Comparison of ENCODE assay signal across 10 cellular contexts in the genomic region with DNA sequence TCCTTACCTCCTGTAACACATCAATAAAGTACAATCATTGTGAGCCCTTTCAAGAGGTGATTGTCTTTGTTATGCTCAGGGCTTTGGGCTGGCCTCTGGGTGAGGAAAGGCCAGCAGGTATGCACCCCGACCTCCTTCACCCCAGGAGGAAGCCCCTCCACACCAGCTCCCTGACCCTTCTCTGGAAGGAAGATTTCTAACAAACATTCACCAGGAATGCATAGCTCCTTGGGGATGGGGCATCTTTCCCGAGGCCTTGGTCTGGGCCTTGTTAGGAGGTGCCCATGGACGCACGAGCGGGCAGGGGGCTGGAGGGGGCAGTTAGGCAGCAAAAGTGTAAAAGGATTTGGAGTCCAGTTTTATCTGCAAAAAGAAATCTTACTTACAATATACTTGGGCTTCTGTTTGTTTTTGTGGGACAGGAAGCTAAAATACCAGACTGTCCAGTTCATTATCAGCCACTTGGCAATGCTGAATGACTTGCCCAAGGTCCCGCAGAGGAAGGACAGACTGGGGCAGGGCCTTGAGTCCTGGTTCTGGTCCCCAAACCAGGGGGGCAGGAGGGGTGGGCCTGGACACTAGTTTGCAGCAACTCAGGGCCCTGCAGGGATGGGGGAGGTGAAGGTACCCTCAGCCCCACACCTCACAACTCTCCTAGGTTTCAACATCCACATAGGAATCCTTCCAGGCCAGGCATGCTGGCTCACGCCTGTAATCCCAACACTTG. TPM values are rescaled to one million over a fixed set of nuclear protein-coding genes. Genes with fewer than 3 reads are reported as not detected.
A peak's percentile ranks its signal among the peaks of the same experiment; 100 is the strongest.
DNase-seq lines count a peak whose midpoint lies in the region; ATAC-seq and TF ChIP-seq lines count a peak whose summit lies in the region.
"Had no signal": no experiment of that assay in that cellular context is flagged by ENCODE, and none has a peak within 500 bp of the region (broad histone marks: within the 10 kb centered on the region; RNA-seq: fewer than 3 reads in every experiment).

No MANE protein-coding gene starts in this region.

- H3K36me3 ChIP-seq in ascending aorta = peaks cover 44 to 56% of the 10 kb centered on the region in 2 donors

- peak overlapping the region; percentile 87 for H3K27ac Mint-ChIP-seq in memory B cell

- H3K4me3 ChIP-seq in ascending aorta = no peak overlapping the region
- H3K4me3 ChIP-seq: testis had no signal

- ATAC-seq in left cardiac atrium (no peak), Right ventricle myocardium superior (ENCODE audit: poor library complexity) (no peak), memory B cell (ENCODE audit: low read depth) (no peak), GM21360 (IDR thresholded peaks at IDR 0.05; ENCODE audit: unreplicated experiment) (no peak)

- peak; percentile 32 for DNase-seq in left cardiac atrium
- DNase-seq in Right ventricle myocardium superior = no peak
- peak in 1 of 2 donors; percentile 65 for DNase-seq in ascending aorta (ENCODE audit: low spot score in 2 of 2)
- no peak for DNase-seq in memory B cell (ENCODE audit: low spot score in 2 of 2)
- peak; percentile 57 for DNase-seq in ureter (ENCODE audit: low spot score)
- no peak for DNase-seq in caudate nucleus (lab: John Stamatoyannopoulos, UW)
- DNase-seq in NCI-H2196 treated with DMSO at 0.1 percent for 48 hours (lab: John Stamatoyannopoulos, UW; ENCODE audit: unreplicated experiment) = no peak
- DNase-seq: amygdala, testis had no signal

- H3K4me1 Mint-ChIP-seq in memory B cell = peaks cover 31% of the 10 kb centered on the region

- H3K27me3 ChIP-seq in ascending aorta = no peaks in the 10 kb centered on the region
- H3K27me3 ChIP-seq: testis had no signal

- H3K36me3 Mint-ChIP-seq in memory B cell = peaks cover 22% of the 10 kb centered on the region

- H3K4me1 ChIP-seq in ascending aorta = peaks cover 30 to 43% of the 10 kb centered on the region in 2 donors

- H3K27ac ChIP-seq in ascending aorta (peak overlapping the region; percentile 89 to 95), caudate nucleus (ENCODE audit: low read depth, low read length) (no peak overlapping the region)

- H3K4me3 Mint-ChIP-seq in memory B cell = no peak overlapping the region

- H3K9me3 Mint-ChIP-seq in memory B cell = no peaks in the 10 kb centered on the region

- TF ChIP-seq CTCF in ascending aorta (IDR thresholded peaks at IDR 0.05) = no peak

- H3K27me3 Mint-ChIP-seq in memory B cell = no peaks in the 10 kb centered on the region

- no peaks in the 10 kb centered on the region for H3K9me3 ChIP-seq in ascending aorta
- H3K9me3 ChIP-seq: testis had no signal

- intact Hi-C loops in left cardiac atrium (cut with DNase I) (no loop called here), Right ventricle myocardium superior (cut with DNase I) (loop anchor here (5.0 kb wide), 1 partner anchor 32 kb away; no protein-coding TSS in a partner anchor), ascending aorta (cut with DNase I) (no loop called here)

RNA-seq across cellular contexts. Expression of a gene that starts 10.1 kb away (rescaled TPM):
- total RNA-seq in left cardiac atrium = 10 to 100 TPM in 1 of 2 donors, 1 to 10 TPM in 1; 6.4 to 13.7 TPM
- total RNA-seq in Right ventricle myocardium superior = 4.2 TPM
- total RNA-seq in ascending aorta = 12.8 TPM
- total RNA-seq in ureter = 56.6 TPM

RNA-seq across cellular contexts. Expression of a gene that starts 30.1 kb away (rescaled TPM):
- total RNA-seq in left cardiac atrium = 10 to 100 TPM; 34.6 to 36.4 TPM
- total RNA-seq in Right ventricle myocardium superior = 34.6 TPM
- total RNA-seq in ascending aorta = 12.3 TPM
- 60.7 TPM for total RNA-seq in ureter

Comparison
In these comparisons a context has a peak if more than half of its experiments do, and no peak if none do; other contexts are left out.
1. DNase-seq: peak in left cardiac atrium (single experiment) and ureter (single experiment); none in Right ventricle myocardium superior (single experiment), memory B cell (0 of 2), caudate nucleus (0 of 61) and NCI-H2196 treated with DMSO at 0.1 percent for 48 hours (single experiment).